In the genomic region with DNA sequence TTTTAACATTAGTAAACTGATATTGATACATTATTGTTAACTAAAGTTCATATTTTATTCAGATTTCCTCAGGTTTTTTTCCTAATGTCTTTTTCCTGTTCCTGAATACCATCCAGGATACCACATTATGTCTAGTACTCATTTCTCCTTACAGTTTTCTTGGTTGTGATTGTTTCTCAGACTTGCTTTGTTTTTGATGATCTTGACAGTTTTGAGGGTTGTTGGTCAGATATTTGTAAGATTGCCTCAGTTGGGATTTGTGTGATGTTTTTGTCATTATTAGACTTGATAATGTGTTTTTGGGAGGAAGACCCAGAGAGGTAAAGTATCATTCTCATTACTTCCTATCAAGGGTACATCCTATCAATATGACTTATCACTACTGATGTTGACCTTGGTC, we compare ENCODE assay signal across 13 cellular contexts.
"Had no signal": no experiment of that assay in that cellular context is flagged by ENCODE, and none has a peak within 500 bp of the region (broad histone marks: within the 10 kb centered on the region; RNA-seq: fewer than 3 reads in every experiment).

No MANE protein-coding gene starts in this region.

- H3K27me3 ChIP-seq: ascending aorta, heart left ventricle had no signal

- H3K27me3 Mint-ChIP-seq: stimulated activated naive CD8-positive, alpha-beta T cell treated with anti-CD3 and anti-CD28 coated beads, Interleukin-15, amount 100 ng/mL, for 72 hours had no signal

- H3K9me3 Mint-ChIP-seq: stimulated activated naive CD8-positive, alpha-beta T cell treated with anti-CD3 and anti-CD28 coated beads, Interleukin-15, amount 100 ng/mL, for 72 hours had no signal

- H3K9me3 ChIP-seq: ascending aorta, heart left ventricle, thoracic aorta had no signal

- ATAC-seq: heart left ventricle had no signal

- H3K27ac Mint-ChIP-seq: stimulated activated naive CD8-positive, alpha-beta T cell treated with anti-CD3 and anti-CD28 coated beads, Interleukin-15, amount 100 ng/mL, for 72 hours had no signal

- H3K27ac ChIP-seq: ascending aorta, heart left ventricle, parathyroid adenoma, thoracic aorta had no signal

- FAIRE-seq: bronchial epithelial cell, frontal cortex, islet of Langerhans had no signal

- H3K9ac ChIP-seq: parathyroid adenoma had no signal

- DNase-seq: activated CD4-positive, alpha-beta T cell treated with anti-CD3 and anti-CD28 coated beads, Interleukin-2, amount 50 U/mL, for 4 hours; activated CD8-positive, alpha-beta memory T cell treated with anti-CD3 and anti-CD28 coated beads, Interleukin-2, amount 50 U/mL, for 48 hours; effector CD4-positive, alpha-beta T cell; heart left ventricle; stimulated activated CD4-positive, alpha-beta T cell treated with anti-CD3 and anti-CD28 coated beads, Interleukin-4, amount 100 ng/mL, for 1 hour; stimulated activated CD8-positive, alpha-beta memory T cell treated with anti-CD3 and anti-CD28 coated beads, Interleukin-4, amount 100 ng/mL, for 48 hours; stimulated activated naive CD8-positive, alpha-beta T cell treated with anti-CD3 and anti-CD28 coated beads, Interleukin-15, amount 100 ng/mL, for 72 hours had no signal

- H3K4me1 ChIP-seq: ascending aorta, parathyroid adenoma had no signal

- H3K4me3 ChIP-seq: ascending aorta, heart left ventricle, thoracic aorta had no signal

- H3K36me3 ChIP-seq: ascending aorta, heart left ventricle, thoracic aorta had no signal

- H2AFZ ChIP-seq: parathyroid adenoma had no signal
